ENCODE assay signal across 7 cellular contexts in the genomic region with DNA sequence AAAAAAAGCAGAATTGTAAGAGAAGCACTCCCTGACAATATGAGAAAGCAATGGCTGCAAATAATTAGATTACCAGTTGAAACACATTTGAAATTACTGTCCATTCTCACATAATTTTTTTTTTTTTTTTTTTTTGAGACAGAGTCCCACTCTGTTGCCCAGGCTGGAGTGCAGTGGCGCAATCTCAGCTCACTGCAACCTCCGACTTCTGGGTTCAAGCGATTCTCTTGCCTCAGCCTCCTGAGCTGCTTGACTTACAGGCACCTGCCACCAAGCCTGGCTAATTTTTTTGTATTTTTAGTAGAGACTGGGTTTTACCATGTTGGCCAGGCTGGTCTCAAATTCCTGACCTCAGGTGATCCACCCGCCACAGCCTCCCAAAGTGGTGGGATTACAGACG. TPM values are rescaled to one million over a fixed set of nuclear protein-coding genes. Genes with fewer than 3 reads are reported as not detected.
A peak's percentile ranks its signal among the peaks of the same experiment; 100 is the strongest.
DNase-seq lines count a peak whose midpoint lies in the region; ATAC-seq, FAIRE-seq and TF ChIP-seq lines count a peak whose summit lies in the region.
"Not testable (repeated sequence)": the region's sequence is repeated elsewhere in the genome, so short reads cannot be mapped to it uniquely, and the experiment has no call there.

No MANE protein-coding gene starts in this region.

- TF ChIP-seq RAD21 in HepG2 (CRISPR knock-in tag; IDR thresholded peaks at IDR 0.05) = not testable (repeated sequence)

- H3K9me3 ChIP-seq in DOHH2 (ENCODE audit: control insufficient read depth, insufficient read depth, low read length); SK-N-MC (ENCODE audit: low read depth, low read length); HepG2 (ENCODE audit: low read length); neuron (ENCODE audit: low read length): not testable (repeated sequence)

- intact Hi-C loops in activated CD4-positive, alpha-beta memory T cell treated with anti-CD3 and anti-CD28 coated beads for 36 hours (cut with micrococcal nuclease) = loop anchor here (1.0 kb wide), 1 partner anchor 82 kb away; no protein-coding TSS in a partner anchor
- intact Hi-C loops in HepG2 (cut with micrococcal nuclease; ENCODE audit: unreplicated experiment) = loop anchor here (1.0 to 10.0 kb wide), 3 partner anchors 80 to 202 kb away; no protein-coding TSS in a partner anchor

- H3K4me1 ChIP-seq in DOHH2 (ENCODE audit: control insufficient read depth, low read length) (peaks cover 61% of the 10 kb centered on the region), HepG2 (ENCODE audit: insufficient read depth, low read length) (peaks cover 85% of the 10 kb centered on the region), neuron (ENCODE audit: insufficient read depth, low read length) (peaks cover 68% of the 10 kb centered on the region)

- H3K27ac ChIP-seq in DOHH2 (ENCODE audit: low read depth, low read length); HepG2 (ENCODE audit: extremely low read length, insufficient read depth, low read length): not testable (repeated sequence)
- H3K27ac ChIP-seq in SK-N-MC = peak overlapping the region; percentile 19; the same call in 1 of the 2 replicates

- in situ Hi-C loops in HepG2 (cut with HindIII; ENCODE audit: extremely low pct_ligation_motif_present, low pct_unique_long_range_greater_than_20kb) = not testable (repeated sequence)

- not testable (repeated sequence) for H3K9ac ChIP-seq in SK-N-MC (ENCODE audit: insufficient read length); HepG2 (ENCODE audit: insufficient read depth, low read depth, low read length)

- TF ChIP-seq CTCF in DOHH2 (IDR thresholded peaks at IDR 0.05; ENCODE audit: low read depth, low read length, poor library complexity, severe bottlenecking); chondrocyte (IDR thresholded peaks at IDR 0.05); HepG2 (CRISPR knock-in tag; IDR thresholded peaks at IDR 0.05): not testable (repeated sequence)

- TF ChIP-seq POLR2A in HepG2 (IDR thresholded peaks at IDR 0.05; ENCODE audit: insufficient read depth in 1 of 2, low read depth in 2 of 2, low read length in 2 of 2) = not testable (repeated sequence)

- not testable (repeated sequence) for ATAC-seq in HepG2

- peaks cover 53% of the 10 kb centered on the region for H4K20me1 ChIP-seq in DOHH2 (ENCODE audit: control insufficient read depth, insufficient read depth, low read depth, low read length)
- H4K20me1 ChIP-seq in HepG2 (ENCODE audit: insufficient read depth, low read length) = peaks cover 99% of the 10 kb centered on the region

- H3K9me2 ChIP-seq in DOHH2 (replicated peaks; ENCODE audit: control insufficient read depth, low read length) = not testable (repeated sequence)

- H3K27me3 ChIP-seq in DOHH2 (ENCODE audit: control insufficient read depth, low read length); HepG2 (ENCODE audit: control insufficient read depth in 1 of 2, insufficient read depth in 2 of 2, low read length in 2 of 2); neuron (ENCODE audit: insufficient read depth, low read length): not testable (repeated sequence)

- not testable (repeated sequence) for BruUV-seq in HepG2 (replicated peaks; lab: Mats Ljungman, UMichigan)

- not testable (repeated sequence) for H3K4me3 Mint-ChIP-seq in activated CD4-positive, alpha-beta memory T cell treated with anti-CD3 and anti-CD28 coated beads for 36 hours; chondrocyte (ENCODE audit: unreplicated experiment)
- peak overlapping the region; percentile 19 for H3K4me3 Mint-ChIP-seq in activated naive CD4-positive, alpha-beta T cell treated with anti-CD3 and anti-CD28 coated beads, Interleukin-2, amount 50 U/mL, for 24 hours

- H3K4me2 ChIP-seq in DOHH2 (ENCODE audit: low read length) (peak overlapping the region; percentile 95), HepG2 (ENCODE audit: low read depth, low read length) (peak overlapping the region; percentile 85; the same call in 1 of the 2 replicates)

- TF ChIP-seq EP300 in HepG2 (IDR thresholded peaks at IDR 0.05; ENCODE audit: low read depth in 2 of 2, low read length in 2 of 2); HepG2 (CRISPR knock-in tag; IDR thresholded peaks at IDR 0.05; ENCODE audit: borderline replicate concordance): not testable (repeated sequence)

- peaks cover 69% of the 10 kb centered on the region for H3K36me3 Mint-ChIP-seq in activated CD4-positive, alpha-beta memory T cell treated with anti-CD3 and anti-CD28 coated beads for 36 hours
- not testable (repeated sequence) for H3K36me3 Mint-ChIP-seq in activated naive CD4-positive, alpha-beta T cell treated with anti-CD3 and anti-CD28 coated beads, Interleukin-2, amount 50 U/mL, for 24 hours; chondrocyte (ENCODE audit: low read depth)

- not testable (repeated sequence) for H3K27me3 Mint-ChIP-seq in activated CD4-positive, alpha-beta memory T cell treated with anti-CD3 and anti-CD28 coated beads for 36 hours; activated naive CD4-positive, alpha-beta T cell treated with anti-CD3 and anti-CD28 coated beads, Interleukin-2, amount 50 U/mL, for 24 hours; chondrocyte (ENCODE audit: low read depth)

- H2AFZ ChIP-seq in HepG2 (ENCODE audit: low read length); neuron (ENCODE audit: low read depth, low read length): not testable (repeated sequence)

- peak overlapping the region; percentile 78 for H3K27ac Mint-ChIP-seq in activated CD4-positive, alpha-beta memory T cell treated with anti-CD3 and anti-CD28 coated beads for 36 hours
- not testable (repeated sequence) for H3K27ac Mint-ChIP-seq in activated naive CD4-positive, alpha-beta T cell treated with anti-CD3 and anti-CD28 coated beads, Interleukin-2, amount 50 U/mL, for 24 hours
- peak overlapping the region; percentile 27 for H3K27ac Mint-ChIP-seq in chondrocyte (ENCODE audit: unreplicated experiment)

- peaks cover 94% of the 10 kb centered on the region for H3K36me3 ChIP-seq in DOHH2 (ENCODE audit: control insufficient read depth, low read length)
- peaks cover 83% of the 10 kb centered on the region for H3K36me3 ChIP-seq in SK-N-MC (ENCODE audit: insufficient read depth, low read length)
- H3K36me3 ChIP-seq in HepG2 (replicated peaks in 1 of 2; ENCODE audit: control insufficient read depth in 1 of 2, insufficient read depth in 2 of 2, low read length in 2 of 2) = peaks cover 1 to 33% of the 10 kb centered on the region in 2 experiments; a peak in 4 of 5 replicates
- H3K36me3 ChIP-seq in neuron (ENCODE audit: insufficient read depth, low read length) = peaks cover 68% of the 10 kb centered on the region

- not testable (repeated sequence) for DNase-seq in SK-N-MC (ENCODE audit: low read depth, low spot score); activated CD4-positive, alpha-beta memory T cell treated with anti-CD3 and anti-CD28 coated beads for 36 hours; chondrocyte (ENCODE audit: low spot score); HepG2 (ENCODE audit: low spot score)

- H3K79me2 ChIP-seq in DOHH2 (ENCODE audit: control insufficient read depth, low read length) (peaks cover 100% of the 10 kb centered on the region), HepG2 (ENCODE audit: insufficient read depth, low read length) (peaks cover 96% of the 10 kb centered on the region)

- POLR2A ChIA-PET in activated CD4-positive, alpha-beta memory T cell treated with anti-CD3 and anti-CD28 coated beads for 36 hours (lab: Charles Lee) = interaction anchor here (1.5 kb wide), 1 partner anchor 240 kb away, joined by 4 read pairs; no protein-coding TSS in a partner anchor
- POLR2A ChIA-PET in HepG2 (lab: Yijun Ruan, JAX) = not testable (repeated sequence)

- H3F3A ChIP-seq in DOHH2 (ENCODE audit: control insufficient read depth, insufficient read depth) = peaks cover 26% of the 10 kb centered on the region

- peaks cover 84% of the 10 kb centered on the region for H3K4me1 Mint-ChIP-seq in activated CD4-positive, alpha-beta memory T cell treated with anti-CD3 and anti-CD28 coated beads for 36 hours (ENCODE audit: low read depth)
- peaks cover 78% of the 10 kb centered on the region for H3K4me1 Mint-ChIP-seq in activated naive CD4-positive, alpha-beta T cell treated with anti-CD3 and anti-CD28 coated beads, Interleukin-2, amount 50 U/mL, for 24 hours
- peaks cover 74% of the 10 kb centered on the region for H3K4me1 Mint-ChIP-seq in chondrocyte (ENCODE audit: low read depth)

- not testable (repeated sequence) for H3K4me3 ChIP-seq in DOHH2 (ENCODE audit: low read length); SK-N-MC; HepG2 (replicated peaks in 1 of 3; ENCODE audit: insufficient read depth in 1 of 3, low read depth in 2 of 3, low read length in 3 of 3)
- peak overlapping the region; percentile 19 for H3K4me3 ChIP-seq in neuron (ENCODE audit: low read length)

- CTCF ChIA-PET in activated CD4-positive, alpha-beta memory T cell treated with anti-CD3 and anti-CD28 coated beads for 36 hours (lab: Charles Lee) = interaction anchor here (1.1 to 3.5 kb wide), 4 partner anchors 10 to 196 kb away, joined by 4 to 24 read pairs (median 6); no protein-coding TSS in a partner anchor
- CTCF ChIA-PET in HepG2 (lab: Yijun Ruan, JAX; ENCODE audit: low intra/inter-chr PET ratio, low total read pairs) = not testable (repeated sequence)

- not testable (repeated sequence) for FAIRE-seq in HepG2 (lab: Jason Lieb, UNC)

- 76% methylated on average over 5 of the region's 5 CpGs for WGBS in HepG2 (ENCODE audit: low lambda C conversion rate)

- not testable (repeated sequence) for H3K9me3 Mint-ChIP-seq in activated CD4-positive, alpha-beta memory T cell treated with anti-CD3 and anti-CD28 coated beads for 36 hours; activated naive CD4-positive, alpha-beta T cell treated with anti-CD3 and anti-CD28 coated beads, Interleukin-2, amount 50 U/mL, for 24 hours; chondrocyte (ENCODE audit: low read depth)

RNA-seq across cellular contexts. Expression of a gene that starts 6.3 kb away (rescaled TPM):
- 100 to 1,000 TPM; 158 to 162 TPM for total RNA-seq in activated CD4-positive, alpha-beta memory T cell treated with anti-CD3 and anti-CD28 coated beads for 36 hours
- total RNA-seq in chondrocyte (77.8 to 86.9 TPM (median 86.9 TPM) in 3 replicates), HepG2 (2016; rRNA removed; fragmentation: Illumina TruSeq; extraction: Trizol) (318 and 569 TPM in 2 replicates)
- total RNA-seq in HepG2 (2016; cell fraction: cytosol; rRNA removed; fragmentation: Illumina TruSeq; extraction: Trizol; ENCODE audit: low read depth) = 102 and 103 TPM in 2 replicates
- 324 and 538 TPM in 2 replicates for total RNA-seq in HepG2 (2016; cell fraction: insoluble cytoplasmic fraction; rRNA removed; fragmentation: Illumina TruSeq; extraction: Trizol)
- 88.2 and 99.0 TPM in 2 replicates for total RNA-seq in HepG2 (2016; cell fraction: membrane; rRNA removed; fragmentation: Illumina TruSeq; extraction: Trizol)
- total RNA-seq in HepG2 (2016; cell fraction: nucleus; rRNA removed; fragmentation: Illumina TruSeq; extraction: Trizol) = 264 and 285 TPM in 2 replicates
- polyA plus RNA-seq in HepG2 (2011; rRNA removed) = 56.8 and 102 TPM in 2 replicates
- 18.1 and 55.8 TPM in 2 replicates for polyA plus RNA-seq in HepG2 (2011; cell fraction: cytosol; rRNA removed)
- 66.5 and 148 TPM in 2 replicates for polyA plus RNA-seq in HepG2 (2011; cell fraction: nucleus; rRNA removed)
- polyA plus RNA-seq in HepG2 (2012) = 234 and 245 TPM in 2 replicates
- polyA plus RNA-seq in HepG2 (2016; cell fraction: cytosol; fragmentation: Illumina TruSeq; extraction: Trizol; ENCODE audit: low read depth) = 9.1 and 11.3 TPM in 2 replicates
- polyA plus RNA-seq in HepG2 (2016; cell fraction: insoluble cytoplasmic fraction; fragmentation: Illumina TruSeq; extraction: Trizol; ENCODE audit: low read depth) = 406 and 419 TPM in 2 replicates
- 30.9 and 36.1 TPM in 2 replicates for polyA plus RNA-seq in HepG2 (2016; cell fraction: membrane; fragmentation: Illumina TruSeq; extraction: Trizol; ENCODE audit: low read depth)
- 378 and 389 TPM in 2 replicates for polyA plus RNA-seq in HepG2 (2016; cell fraction: nucleus; fragmentation: Illumina TruSeq; extraction: Trizol; ENCODE audit: insufficient read depth, low read depth)
- 22.2 and 53.8 TPM in 2 replicates for polyA minus RNA-seq in HepG2 (2011; rRNA and poly(A)+ RNA removed; ENCODE audit: low replicate concordance)
- polyA minus RNA-seq in HepG2 (2011; cell fraction: cytosol; rRNA and poly(A)+ RNA removed) = 57.9 and 117 TPM in 2 replicates
- 197 and 349 TPM in 2 replicates for polyA minus RNA-seq in HepG2 (2011; cell fraction: nucleus; rRNA and poly(A)+ RNA removed)
